1 cellular context compared by ENCODE assay signal in genomic region chr20:33709905-33710541, GRCh38.
A peak's percentile ranks its signal among the peaks of the same experiment; 100 is the strongest.
TF ChIP-seq lines count a peak whose summit lies in the region.

No MANE protein-coding gene starts in this region.

TF ChIP-seq in H1, 55 proteins besides CTCF, POLR2A, EP300 and RAD21:
- no peak for TF ChIP-seq SIN3A (conservative IDR thresholded peaks at IDR 0.05 in 1 of 2, IDR thresholded peaks at IDR 0.05 in 1 of 2; ENCODE audit: low read depth in 1 of 2, low read length in 2 of 2)
- TF ChIP-seq TAF1 (IDR thresholded peaks at IDR 0.05; ENCODE audit: low read depth, low read length): 0 out of 2 replicates have a peak, but pooled peaks have one; percentile 9
- TF ChIP-seq CREB1 (IDR thresholded peaks at IDR 0.05): peak; percentile 68
- no peak for TF ChIP-seq TBP (IDR thresholded peaks at IDR 0.05; ENCODE audit: low read depth, low read length)
- 0 out of 2 replicates have a peak, but pooled peaks have one; percentile 39 for TF ChIP-seq BACH1 (IDR thresholded peaks at IDR 0.05; ENCODE audit: low read length)
- peak; percentile 6 for TF ChIP-seq ASH2L (IDR thresholded peaks at IDR 0.05; ENCODE audit: low read length)
TF ChIP-seq in H1: peak in this region for 4.
